ENCODE assay signal across 4 cellular contexts in genomic region chr12:33636930-33637329, GRCh38.
DNase-seq lines count a peak whose midpoint lies in the region; ATAC-seq, FAIRE-seq and TF ChIP-seq lines count a peak whose summit lies in the region.
"Not testable (repeated sequence)": the region's sequence is repeated elsewhere in the genome, so short reads cannot be mapped to it uniquely, and the experiment has no call there.

No MANE protein-coding gene starts in this region.

- not testable (repeated sequence) for TF ChIP-seq CTCF in A549 (IDR thresholded peaks at IDR 0.05); HEK293 (tag by site-specific recombination; IDR thresholded peaks at IDR 0.05); kidney (IDR thresholded peaks at IDR 0.05; ENCODE audit: borderline replicate concordance, extremely low read depth, insufficient read depth)

- not testable (repeated sequence) for H3K36me3 ChIP-seq in HEK293 (ENCODE audit: control insufficient read depth in 2 of 2, insufficient read depth in 1 of 2, low read length in 2 of 2); kidney (ENCODE audit: control insufficient read depth in 1 of 2, insufficient read depth in 2 of 2, low read length in 2 of 2)

- FAIRE-seq in A549 (lab: Jason Lieb, UNC) = not testable (repeated sequence)
- FAIRE-seq in frontal cortex (lab: Jason Lieb, UNC) = peak; percentile 80
- peak; percentile 23 for FAIRE-seq in kidney (lab: Jason Lieb, UNC)

- TF ChIP-seq EP300 in A549 (IDR thresholded peaks at IDR 0.05) = not testable (repeated sequence)

- POLR2A ChIA-PET in A549 (lab: Yijun Ruan, JAX); HEK293 (lab: Yijun Ruan, JAX): not testable (repeated sequence)

- WGBS in A549 (ENCODE audit: missing lambda C conversion rate) = 17% methylated on average over 6 of the region's 6 CpGs

- DNase-seq in A549 (ENCODE audit: low read depth in 1 of 2, low spot score in 1 of 2); frontal cortex (ENCODE audit: low spot score in 2 of 2); kidney: not testable (repeated sequence)

- not testable (repeated sequence) for H3K4me1 ChIP-seq in A549; HEK293 (ENCODE audit: control insufficient read depth, insufficient read depth, low read length); kidney (ENCODE audit: control insufficient read depth in 1 of 2, insufficient read depth in 1 of 2, low read depth in 1 of 2, low read length in 2 of 2)

- not testable (repeated sequence) for ATAC-seq in A549

- not testable (repeated sequence) for H3K4me2 ChIP-seq in A549

- H3K27ac ChIP-seq in A549; HEK293 (ENCODE audit: extremely low read depth, low read depth, low read length); kidney (ENCODE audit: low read depth in 2 of 2, low read length in 2 of 2): not testable (repeated sequence)

- intact Hi-C loops in kidney (cut with DNase I) = not testable (repeated sequence)

- CTCF ChIA-PET in A549 (lab: Yijun Ruan, JAX); HEK293 (lab: Yijun Ruan, JAX): not testable (repeated sequence)

- TF ChIP-seq POLR2A in A549 (IDR thresholded peaks at IDR 0.05; ENCODE audit: low read length) = not testable (repeated sequence)

- H3K4me3 ChIP-seq in A549; HEK293 (ENCODE audit: low read depth, low read length); kidney (ENCODE audit: low read length in 2 of 2): not testable (repeated sequence)

- H3K9me3 ChIP-seq in A549; HEK293 (ENCODE audit: control insufficient read depth, insufficient read depth, low read depth, low read length); kidney (ENCODE audit: control insufficient read depth in 1 of 2, low read length in 2 of 2): not testable (repeated sequence)

- TF ChIP-seq RAD21 in A549 (conservative IDR thresholded peaks at IDR 0.05 in 1 of 2, IDR thresholded peaks at IDR 0.05 in 1 of 2) = not testable (repeated sequence)

- not testable (repeated sequence) for H3K9ac ChIP-seq in kidney (ENCODE audit: low read length in 2 of 2)

TF ChIP-seq in A549, 52 proteins besides CTCF, POLR2A, EP300 and RAD21:
- peak; percentile 84 for TF ChIP-seq ZC3H11A (IDR thresholded peaks at IDR 0.05)

TF ChIP-seq in HEK293, 187 proteins besides CTCF, POLR2A, EP300 and RAD21:
- TF ChIP-seq ZNF426 (tag by site-specific recombination; IDR thresholded peaks at IDR 0.05) = peak; percentile 59
- TF ChIP-seq ZNF555 (tag by site-specific recombination; conservative IDR thresholded peaks at IDR 0.05) = peak; percentile 30
- TF ChIP-seq ZNF394 (tag by site-specific recombination; IDR thresholded peaks at IDR 0.05; ENCODE audit: borderline replicate concordance) = peak; percentile 79; the same call in 1 of the 2 replicates
- TF ChIP-seq ZNF654 (tag by site-specific recombination; IDR thresholded peaks at IDR 0.05; ENCODE audit: low read depth) = 0 out of 2 replicates have a peak, but pooled peaks have one; percentile 9
- peak; percentile 29; the same call in 1 of the 2 replicates for TF ChIP-seq ZNF140 (tag by site-specific recombination; IDR thresholded peaks at IDR 0.05)
- TF ChIP-seq, protein P1, sequence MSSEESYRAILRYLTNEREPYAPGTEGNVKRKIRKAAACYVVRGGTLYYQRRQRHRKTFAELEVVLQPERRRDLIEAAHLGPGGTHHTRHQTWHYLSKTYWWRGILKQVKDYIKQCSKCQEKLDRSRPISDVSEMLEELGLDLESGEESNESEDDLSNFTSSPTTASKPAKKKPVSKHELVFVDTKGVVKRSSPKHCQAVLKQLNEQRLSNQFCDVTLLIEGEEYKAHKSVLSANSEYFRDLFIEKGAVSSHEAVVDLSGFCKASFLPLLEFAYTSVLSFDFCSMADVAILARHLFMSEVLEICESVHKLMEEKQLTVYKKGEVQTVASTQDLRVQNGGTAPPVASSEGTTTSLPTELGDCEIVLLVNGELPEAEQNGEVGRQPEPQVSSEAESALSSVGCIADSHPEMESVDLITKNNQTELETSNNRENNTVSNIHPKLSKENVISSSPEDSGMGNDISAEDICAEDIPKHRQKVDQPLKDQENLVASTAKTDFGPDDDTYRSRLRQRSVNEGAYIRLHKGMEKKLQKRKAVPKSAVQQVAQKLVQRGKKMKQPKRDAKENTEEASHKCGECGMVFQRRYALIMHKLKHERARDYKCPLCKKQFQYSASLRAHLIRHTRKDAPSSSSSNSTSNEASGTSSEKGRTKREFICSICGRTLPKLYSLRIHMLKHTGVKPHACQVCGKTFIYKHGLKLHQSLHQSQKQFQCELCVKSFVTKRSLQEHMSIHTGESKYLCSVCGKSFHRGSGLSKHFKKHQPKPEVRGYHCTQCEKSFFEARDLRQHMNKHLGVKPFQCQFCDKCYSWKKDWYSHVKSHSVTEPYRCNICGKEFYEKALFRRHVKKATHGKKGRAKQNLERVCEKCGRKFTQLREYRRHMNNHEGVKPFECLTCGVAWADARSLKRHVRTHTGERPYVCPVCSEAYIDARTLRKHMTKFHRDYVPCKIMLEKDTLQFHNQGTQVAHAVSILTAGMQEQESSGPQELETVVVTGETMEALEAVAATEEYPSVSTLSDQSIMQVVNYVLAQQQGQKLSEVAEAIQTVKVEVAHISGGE (tag by site-specific recombination; conservative IDR thresholded peaks at IDR 0.05; ENCODE audit: low read depth) = peak; percentile 46; the same call in 1 of the 2 replicates
- TF ChIP-seq ZBTB8A (tag by site-specific recombination; IDR thresholded peaks at IDR 0.05) = 0 out of 2 replicates have a peak, but pooled peaks have one; percentile 21
